15 cellular contexts compared by ENCODE assay signal in genomic region chr6:142764306-142764705, GRCh38.
"Had no signal": no experiment of that assay in that cellular context is flagged by ENCODE, and none has a peak within 500 bp of the region (broad histone marks: within the 10 kb centered on the region; RNA-seq: fewer than 3 reads in every experiment).

No MANE protein-coding gene starts in this region.

- H3K4me3 Mint-ChIP-seq: activated naive CD8-positive, alpha-beta T cell treated with anti-CD3 and anti-CD28 coated beads, Interleukin-2, amount 10 ng/mL, durations not matched to agents 7 days and 5 days; neural crest cell; stimulated activated naive CD8-positive, alpha-beta T cell treated with anti-CD3 and anti-CD28 coated beads, Interleukin-15, amount 100 ng/mL, for 72 hours; T-helper 1 cell treated with Interleukin-12 subunit alpha and Interleukin-12 subunit beta and Interleukin-4 antibody, amounts not matched to agents 30 μg/mL and 1 μg/mL, for 36 hours had no signal

- H3K9me3 Mint-ChIP-seq: activated naive CD8-positive, alpha-beta T cell treated with anti-CD3 and anti-CD28 coated beads, Interleukin-2, amount 10 ng/mL, durations not matched to agents 7 days and 5 days; neural crest cell; stimulated activated naive CD8-positive, alpha-beta T cell treated with anti-CD3 and anti-CD28 coated beads, Interleukin-15, amount 100 ng/mL, for 72 hours; T-helper 1 cell treated with Interleukin-12 subunit alpha and Interleukin-12 subunit beta and Interleukin-4 antibody, amounts not matched to agents 30 μg/mL and 1 μg/mL, for 36 hours had no signal

- H3K27ac Mint-ChIP-seq: activated naive CD8-positive, alpha-beta T cell treated with anti-CD3 and anti-CD28 coated beads, Interleukin-2, amount 10 ng/mL, durations not matched to agents 7 days and 5 days; stimulated activated naive CD8-positive, alpha-beta T cell treated with anti-CD3 and anti-CD28 coated beads, Interleukin-15, amount 100 ng/mL, for 72 hours; T-helper 1 cell treated with Interleukin-12 subunit alpha and Interleukin-12 subunit beta and Interleukin-4 antibody, amounts not matched to agents 30 μg/mL and 1 μg/mL, for 36 hours had no signal

- ATAC-seq: mucosa of descending colon; stimulated activated naive CD8-positive, alpha-beta T cell treated with anti-CD3 and anti-CD28 coated beads, Interleukin-15, amount 100 ng/mL, for 72 hours; upper lobe of right lung had no signal

- H3K27me3 Mint-ChIP-seq: activated naive CD8-positive, alpha-beta T cell treated with anti-CD3 and anti-CD28 coated beads, Interleukin-2, amount 10 ng/mL, durations not matched to agents 7 days and 5 days; stimulated activated naive CD8-positive, alpha-beta T cell treated with anti-CD3 and anti-CD28 coated beads, Interleukin-15, amount 100 ng/mL, for 72 hours had no signal

- FAIRE-seq: bronchial epithelial cell had no signal

- DNase-seq: activated CD4-positive, alpha-beta T cell treated with anti-CD3 and anti-CD28 coated beads for 4 hours; activated naive CD8-positive, alpha-beta T cell treated with anti-CD3 and anti-CD28 coated beads, Interleukin-2, amount 10 ng/mL, durations not matched to agents 7 days and 5 days; activated T-cell treated with anti-CD3 and anti-CD28 coated beads for 4 hours; aorta; glutamatergic neuron; mammary epithelial cell; mucosa of descending colon; stimulated activated CD4-positive, alpha-beta T cell treated with anti-CD3 and anti-CD28 coated beads, Interleukin-4, amount 100 ng/mL, for 1 hour; stimulated activated CD8-positive, alpha-beta memory T cell treated with anti-CD3 and anti-CD28 coated beads, Interleukin-4, amount 100 ng/mL, for 48 hours; stimulated activated naive CD8-positive, alpha-beta T cell treated with anti-CD3 and anti-CD28 coated beads, Interleukin-15, amount 100 ng/mL, for 72 hours; testis; upper lobe of right lung had no signal
